ENCODE assay signal across 1 cellular context in genomic region chr19:38691938-38692457, GRCh38.
TF ChIP-seq lines count a peak whose summit lies in the region.

No MANE protein-coding gene starts in this region.

TF ChIP-seq in A549, 52 proteins besides CTCF, POLR2A, EP300 and RAD21 (continued from another document):
- no peak for TF ChIP-seq ZFP36 (IDR thresholded peaks at IDR 0.05; ENCODE audit: borderline replicate concordance, partially characterized antibody)
- TF ChIP-seq REST (IDR thresholded peaks at IDR 0.05) = no peak
- TF ChIP-seq ATOH8 (CRISPR knock-in tag; IDR thresholded peaks at IDR 0.05; ENCODE audit: low read depth) = peak; percentile 38; the same call in 1 of the 2 replicates
- TF ChIP-seq MAX (IDR thresholded peaks at IDR 0.05) = peak; percentile 5; the same call in 1 of the 2 replicates
- TF ChIP-seq TP53 (CRISPR knock-in tag; IDR thresholded peaks at IDR 0.05) = no peak
- TF ChIP-seq NPAS2 (CRISPR knock-in tag; IDR thresholded peaks at IDR 0.05; ENCODE audit: borderline replicate concordance) = no peak
- no peak for TF ChIP-seq ESRRA (IDR thresholded peaks at IDR 0.05; ENCODE audit: borderline replicate concordance, low read length)
- no peak for TF ChIP-seq RNF2 (IDR thresholded peaks at IDR 0.05; ENCODE audit: borderline replicate concordance, low read depth)
- no peak for TF ChIP-seq NR3C1 (IDR thresholded peaks at IDR 0.05)
- no peak for TF ChIP-seq RFX5 (IDR thresholded peaks at IDR 0.05)
- peak; percentile 13; the same call in 1 of the 2 replicates for TF ChIP-seq ZNF302 (CRISPR knock-in tag; IDR thresholded peaks at IDR 0.05)
- TF ChIP-seq EHMT2 (IDR thresholded peaks at IDR 0.05; ENCODE audit: low read depth) = no peak
- TF ChIP-seq ELK1 (IDR thresholded peaks at IDR 0.05; ENCODE audit: low read depth, low read length) = no peak
- no peak for TF ChIP-seq ZSCAN20 (CRISPR knock-in tag; IDR thresholded peaks at IDR 0.05)
- no peak for TF ChIP-seq BCL3 (IDR thresholded peaks at IDR 0.05)
- TF ChIP-seq CBX8 (IDR thresholded peaks at IDR 0.05) = no peak
- no peak for TF ChIP-seq PHF8 (IDR thresholded peaks at IDR 0.05; ENCODE audit: borderline replicate concordance, low read depth)
- peak; percentile 73 for TF ChIP-seq MAFK (IDR thresholded peaks at IDR 0.05; ENCODE audit: partially characterized antibody)
- no peak for TF ChIP-seq MAZ (IDR thresholded peaks at IDR 0.05; ENCODE audit: borderline replicate concordance, low read depth, low read length)
- TF ChIP-seq KDM1A (IDR thresholded peaks at IDR 0.05; ENCODE audit: low read depth) = no peak
- no peak for TF ChIP-seq FOSB (CRISPR knock-in tag; IDR thresholded peaks at IDR 0.05)
- TF ChIP-seq HDAC2 (IDR thresholded peaks at IDR 0.05) = no peak
- no peak for TF ChIP-seq E2F6 (IDR thresholded peaks at IDR 0.05; ENCODE audit: borderline replicate concordance, low read depth)
- no peak for TF ChIP-seq SMC3 (IDR thresholded peaks at IDR 0.05)
- no peak for TF ChIP-seq CHD2 (IDR thresholded peaks at IDR 0.05; ENCODE audit: low read length, partially characterized antibody)
- no peak for TF ChIP-seq RARB (CRISPR knock-in tag; IDR thresholded peaks at IDR 0.05)
- TF ChIP-seq CBX2 (IDR thresholded peaks at IDR 0.05; ENCODE audit: borderline replicate concordance, low read depth) = no peak
- no peak for TF ChIP-seq TFCP2L1 (CRISPR knock-in tag; IDR thresholded peaks at IDR 0.05)
- no peak for TF ChIP-seq PBX3 (IDR thresholded peaks at IDR 0.05)
- no peak for TF ChIP-seq FOXS1 (CRISPR knock-in tag; IDR thresholded peaks at IDR 0.05)
- no peak; a peak in 1 of 5 replicates for TF ChIP-seq JUN (IDR thresholded peaks at IDR 0.05)
